1 cellular context compared by ENCODE assay signal in genomic region chr22:32949719-32950118, GRCh38.
TF ChIP-seq lines count a peak whose summit lies in the region.

No MANE protein-coding gene starts in this region.

TF ChIP-seq in HepG2, 621 proteins besides CTCF, POLR2A, EP300 and RAD21 (continued from another document):
- TF ChIP-seq BCL6 (CRISPR knock-in tag; IDR thresholded peaks at IDR 0.05), result peak; percentile 58; the same call in 1 of the 2 replicates
- 0 out of 2 replicates have a peak, but pooled peaks have one; percentile 39 for TF ChIP-seq PBX2 (CRISPR knock-in tag; IDR thresholded peaks at IDR 0.05)
- peak; percentile 64; the same call in 1 of the 2 replicates for TF ChIP-seq FOXA3 (CRISPR knock-in tag; IDR thresholded peaks at IDR 0.05)
- 0 out of 2 replicates have a peak, but pooled peaks have one; percentile 37 for TF ChIP-seq SAP130 (CRISPR knock-in tag; IDR thresholded peaks at IDR 0.05; ENCODE audit: low read depth)
- TF ChIP-seq AHR (CRISPR knock-in tag; IDR thresholded peaks at IDR 0.05), result no peak
- TF ChIP-seq GATAD2A (CRISPR knock-in tag; IDR thresholded peaks at IDR 0.05), result peak; percentile 42; the same call in 1 of the 2 replicates
- no peak for TF ChIP-seq MTF1 (CRISPR knock-in tag; IDR thresholded peaks at IDR 0.05)
